9 cellular contexts compared by ENCODE assay signal in genomic region chr17:81044764-81045589, GRCh38. TPM values are rescaled to one million over a fixed set of nuclear protein-coding genes. Genes with fewer than 3 reads are reported as not detected.
A peak's percentile ranks its signal among the peaks of the same experiment; 100 is the strongest.
DNase-seq lines count a peak whose midpoint lies in the region; ATAC-seq and TF ChIP-seq lines count a peak whose summit lies in the region.
"Had no signal": no experiment of that assay in that cellular context is flagged by ENCODE, and none has a peak within 500 bp of the region (broad histone marks: within the 10 kb centered on the region; RNA-seq: fewer than 3 reads in every experiment).

No MANE protein-coding gene starts in this region.

- H3K9me3 ChIP-seq in body of pancreas = no peaks in the 10 kb centered on the region

- H3K4me1 ChIP-seq in body of pancreas = peaks cover 36% of the 10 kb centered on the region

- ATAC-seq in body of pancreas (peak; percentile 57), GM21526 (IDR thresholded peaks at IDR 0.05; ENCODE audit: low FRiP score, unreplicated experiment) (no peak)

- TF ChIP-seq CTCF in LNCaP clone FGC (IDR thresholded peaks at IDR 0.05; ENCODE audit: control insufficient read depth, extremely low read depth, insufficient read depth) (no peak), body of pancreas (IDR thresholded peaks at IDR 0.05) (no peak)

- no peak for TF ChIP-seq POLR2A in body of pancreas (IDR thresholded peaks at IDR 0.05)

- no peaks in the 10 kb centered on the region for H3K36me3 ChIP-seq in body of pancreas (replicated peaks in 1 of 2; ENCODE audit: insufficient read depth in 1 of 2, low read depth in 2 of 2)

- DNase-seq in LNCaP clone FGC (ENCODE audit: low read depth) = peak; percentile 74
- peak; percentile 58 to 77 (median 70) for DNase-seq in body of pancreas
- DNase-seq in kidney tubule cell (ENCODE audit: low spot score) = peak; percentile 96
- peak; percentile 55 for DNase-seq in superior temporal gyrus (ENCODE audit: extremely low spot score)
- no peak for DNase-seq in activated CD8-positive, alpha-beta memory T cell treated with anti-CD3 and anti-CD28 coated beads, Interleukin-2, amount 50 U/mL, for 48 hours
- no peak for DNase-seq in HuH-7 (ENCODE audit: low spot score)
- no peak for DNase-seq in activated CD4-positive, alpha-beta T cell treated with anti-CD3 and anti-CD28 coated beads, Interleukin-2, amount 50 U/mL, for 1 hour

- no peaks in the 10 kb centered on the region for H3K27me3 ChIP-seq in body of pancreas

- H3K27ac ChIP-seq in body of pancreas = peak overlapping the region in 2 of 4 donors; percentile 76 to 77
- H3K27ac ChIP-seq: HL-60 had no signal

- intact Hi-C loops in body of pancreas (cut with DNase I) = no loop called here

- H3K4me3 ChIP-seq in LNCaP clone FGC (ENCODE audit: low read depth, low read length) = peak overlapping the region; percentile 22; the same call in 1 of the 2 replicates
- H3K4me3 ChIP-seq in body of pancreas = no peak overlapping the region

- 48 to 61% methylated on average over 5 to 28 of the region's 28 CpGs for WGBS in body of pancreas, 2 donors

RNA-seq across cellular contexts. Expression of gene BAIAP2, which starts 10.0 kb away (rescaled TPM):
- total RNA-seq in body of pancreas = 10 to 100 TPM in 1 of 2 donors, 1 to 10 TPM in 1; 8.0 to 11.5 TPM

RNA-seq across cellular contexts. Expression of gene CHMP6, which starts 53.3 kb away (rescaled TPM):
- 10 to 100 TPM; 10.4 to 32.3 TPM for total RNA-seq in body of pancreas

Comparison
In these comparisons a context has a peak if more than half of its experiments do, and no peak if none do; other contexts are left out.
1. DNase-seq: peak in LNCaP clone FGC (single experiment), body of pancreas (4 of 4), kidney tubule cell (single experiment) and superior temporal gyrus (single experiment); none in activated CD8-positive, alpha-beta memory T cell treated with anti-CD3 and anti-CD28 coated beads, Interleukin-2, amount 50 U/mL, for 48 hours (single experiment), HuH-7 (single experiment) and activated CD4-positive, alpha-beta T cell treated with anti-CD3 and anti-CD28 coated beads, Interleukin-2, amount 50 U/mL, for 1 hour (single experiment).